Comparison of ENCODE assay signal across 29 cellular contexts in genomic region chr12:18872770-18873169, GRCh38.
DNase-seq lines count a peak whose midpoint lies in the region; ATAC-seq and TF ChIP-seq lines count a peak whose summit lies in the region.
"Had no signal": no experiment of that assay in that cellular context is flagged by ENCODE, and none has a peak within 500 bp of the region (broad histone marks: within the 10 kb centered on the region; RNA-seq: fewer than 3 reads in every experiment).

No MANE protein-coding gene starts in this region.

- no peaks in the 10 kb centered on the region for H3K27me3 ChIP-seq in CD4-positive, CD25-positive, alpha-beta regulatory T cell (ENCODE audit: control insufficient read depth, insufficient read depth, low read length)
- no peaks in the 10 kb centered on the region for H3K27me3 ChIP-seq in PC-9 (ENCODE audit: insufficient read depth, low read depth)
- H3K27me3 ChIP-seq: heart left ventricle, right lobe of liver, vagina had no signal

- H3K36me3 Mint-ChIP-seq in activated CD4-positive, alpha-beta T cell treated with anti-CD3 and anti-CD28 coated beads for 36 hours (ENCODE audit: low read depth): no peaks in the 10 kb centered on the region
- no peaks in the 10 kb centered on the region for H3K36me3 Mint-ChIP-seq in CD4-positive, CD25-positive, alpha-beta regulatory T cell
- no peaks in the 10 kb centered on the region for H3K36me3 Mint-ChIP-seq in immature natural killer cell

- H4K20me1 ChIP-seq in PC-9 (ENCODE audit: insufficient read depth): no peaks in the 10 kb centered on the region

- H3K4me1 ChIP-seq in CD4-positive, CD25-positive, alpha-beta regulatory T cell (ENCODE audit: control insufficient read depth, insufficient read depth, low read length, poor library complexity, severe bottlenecking): no peaks in the 10 kb centered on the region
- H3K4me1 ChIP-seq in PC-9 (replicated peaks; ENCODE audit: insufficient read depth): no peaks in the 10 kb centered on the region
- H3K4me1 ChIP-seq: right lobe of liver, vagina had no signal

- no peaks in the 10 kb centered on the region for H3K79me2 ChIP-seq in PC-9 (ENCODE audit: low read depth)

- no peak overlapping the region for H3K27ac ChIP-seq in CD4-positive, CD25-positive, alpha-beta regulatory T cell (ENCODE audit: insufficient read depth, low read length, poor library complexity, severe bottlenecking)
- H3K27ac ChIP-seq in PC-9: no peak overlapping the region
- H3K27ac ChIP-seq: 22Rv1, heart left ventricle, right lobe of liver, SK-N-MC, vagina had no signal

- CTCF ChIA-PET in activated CD4-positive, alpha-beta T cell treated with anti-CD3 and anti-CD28 coated beads for 36 hours (lab: Charles Lee): no interaction called here
- CTCF ChIA-PET in PC-9 (lab: Charles Lee): no interaction called here

- no peak for DNase-seq in activated CD4-positive, alpha-beta T cell treated with anti-CD3 and anti-CD28 coated beads for 36 hours
- no peak for DNase-seq in activated CD4-positive, alpha-beta T cell treated with anti-CD3 and anti-CD28 coated beads, Interleukin-2, amount 50 U/mL, for 1 hour
- peak in 1 of 3 donors; percentile 0 for DNase-seq in CD4-positive, CD25-positive, alpha-beta regulatory T cell
- DNase-seq in PC-9 (no peak), immature natural killer cell (no peak), NCI-H2227 treated with DMSO at 0.1 percent for 48 hours (lab: John Stamatoyannopoulos, UW) (no peak), HuH-7 (ENCODE audit: low spot score) (no peak), NCI-H2107 (lab: John Stamatoyannopoulos, UW) (no peak)
- DNase-seq: activated CD4-positive, alpha-beta T cell treated with anti-CD3 and anti-CD28 coated beads for 4 hours; caudate nucleus; DMS79; endodermal cell; GDM1; heart left ventricle; kidney glomerular epithelial cell; MV-4-11; NCI-H1436 treated with DMSO at 0.1 percent for 48 hours; OCI-M1; right lobe of liver; stimulated activated naive CD8-positive, alpha-beta T cell treated with anti-CD3 and anti-CD28 coated beads, Interleukin-15, Interleukin-2, amounts not matched to agents 100 U/mL and 50 U/mL, for 24 hours had no signal

- no peaks in the 10 kb centered on the region for H3K9me2 ChIP-seq in PC-9 (ENCODE audit: insufficient read depth)

- 0 out of 2 replicates have a peak overlapping the region, but pooled peaks have one; percentile 21 for H2AFZ ChIP-seq in PC-9

- peak overlapping the region; percentile 49 for H3K27ac Mint-ChIP-seq in activated CD4-positive, alpha-beta T cell treated with anti-CD3 and anti-CD28 coated beads for 36 hours
- H3K27ac Mint-ChIP-seq in CD4-positive, CD25-positive, alpha-beta regulatory T cell: no peak overlapping the region
- H3K27ac Mint-ChIP-seq in immature natural killer cell: no peak overlapping the region
- H3K27ac Mint-ChIP-seq: activated T-helper 2 cell treated with anti-CD3 and anti-CD28 coated beads, Interferon-gamma antibody, Interleukin-2, Interleukin-4, amounts not matched to agents 10 μg/mL and 5 μg/mL and 100 μg/mL, durations not matched to agents 14 hours and 24 hours and 36 hours; endodermal cell; progenitor cell of endocrine pancreas; T-helper 1 cell treated with Interleukin-12 subunit alpha and Interleukin-12 subunit beta and Interleukin-4 antibody, amounts not matched to agents 30 μg/mL and 1 μg/mL, for 36 hours had no signal

- BruUV-seq in PC-9 (replicated peaks; lab: Mats Ljungman, UMichigan): no TSS peak

- no peaks in the 10 kb centered on the region for H3F3A ChIP-seq in PC-9 (ENCODE audit: insufficient read depth, low read depth)

- peaks cover 2% of the 10 kb centered on the region for H3K9me3 Mint-ChIP-seq in activated CD4-positive, alpha-beta T cell treated with anti-CD3 and anti-CD28 coated beads for 36 hours (ENCODE audit: low read depth)
- H3K9me3 Mint-ChIP-seq in CD4-positive, CD25-positive, alpha-beta regulatory T cell: peaks cover 0 to 6% (median 4%) of the 10 kb centered on the region in 7 donors
- peaks cover 0 to 2% (median 0%) of the 10 kb centered on the region in 6 donors for H3K9me3 Mint-ChIP-seq in immature natural killer cell
- H3K9me3 Mint-ChIP-seq: T-helper 1 cell treated with Interleukin-12 subunit alpha and Interleukin-12 subunit beta and Interleukin-4 antibody, amounts not matched to agents 30 μg/mL and 1 μg/mL, for 36 hours had no signal

- H3K9me3 ChIP-seq in CD4-positive, CD25-positive, alpha-beta regulatory T cell (ENCODE audit: control insufficient read depth in 2 of 2, low read length in 2 of 2): no peaks in the 10 kb centered on the region
- no peaks in the 10 kb centered on the region for H3K9me3 ChIP-seq in PC-9 (ENCODE audit: insufficient read depth, low read depth)
- H3K9me3 ChIP-seq: heart left ventricle, right lobe of liver, vagina had no signal

- no peaks in the 10 kb centered on the region for H3K36me3 ChIP-seq in CD4-positive, CD25-positive, alpha-beta regulatory T cell (ENCODE audit: control insufficient read depth, insufficient read depth, low read length)
- no peaks in the 10 kb centered on the region for H3K36me3 ChIP-seq in PC-9 (ENCODE audit: low read depth)
- H3K36me3 ChIP-seq: heart left ventricle, right lobe of liver, vagina had no signal

- H3K4me3 Mint-ChIP-seq in activated CD4-positive, alpha-beta T cell treated with anti-CD3 and anti-CD28 coated beads for 36 hours: peak overlapping the region; percentile 31
- no peak overlapping the region for H3K4me3 Mint-ChIP-seq in CD4-positive, CD25-positive, alpha-beta regulatory T cell
- peak overlapping the region in 3 of 5 donors; percentile 18 to 28 (median 25) for H3K4me3 Mint-ChIP-seq in immature natural killer cell
- H3K4me3 Mint-ChIP-seq: endodermal cell; T-helper 1 cell treated with Interleukin-12 subunit alpha and Interleukin-12 subunit beta and Interleukin-4 antibody, amounts not matched to agents 30 μg/mL and 1 μg/mL, for 36 hours had no signal

- peak overlapping the region; percentile 17 for H3K4me3 ChIP-seq in CD4-positive, CD25-positive, alpha-beta regulatory T cell (ENCODE audit: low read depth, low read length)
- H3K4me3 ChIP-seq in PC-9: no peak overlapping the region
- H3K4me3 ChIP-seq: heart left ventricle, lung, right lobe of liver, SK-N-MC, vagina had no signal

- intact Hi-C loops in activated CD4-positive, alpha-beta T cell treated with anti-CD3 and anti-CD28 coated beads for 36 hours (cut with DNase I, micrococcal nuclease): loop anchor here in 1 of 2 experiments (5.0 kb wide), 1 partner anchor 680 kb away; no protein-coding TSS in a partner anchor
- intact Hi-C loops in PC-9 (cut with micrococcal nuclease; ENCODE audit: unreplicated experiment): no loop called here

- peak; percentile 55 for ATAC-seq in activated CD4-positive, alpha-beta T cell treated with anti-CD3 and anti-CD28 coated beads for 36 hours
- no peak for ATAC-seq in CD4-positive, CD25-positive, alpha-beta regulatory T cell (ENCODE audit: low read depth in 2 of 2)
- ATAC-seq: esophagus mucosa; HCT116; heart left ventricle; right lobe of liver; stimulated activated naive CD8-positive, alpha-beta T cell treated with anti-CD3 and anti-CD28 coated beads, Interleukin-15, Interleukin-2, amounts not matched to agents 100 U/mL and 50 U/mL, for 24 hours had no signal

- TF ChIP-seq CTCF in PC-9 (conservative IDR thresholded peaks at IDR 0.05): no peak

- H3K4me1 Mint-ChIP-seq in activated CD4-positive, alpha-beta T cell treated with anti-CD3 and anti-CD28 coated beads for 36 hours: peaks cover 19% of the 10 kb centered on the region
- no peaks in the 10 kb centered on the region for H3K4me1 Mint-ChIP-seq in CD4-positive, CD25-positive, alpha-beta regulatory T cell
- H3K4me1 Mint-ChIP-seq in immature natural killer cell: no peaks in the 10 kb centered on the region

- H3K4me2 ChIP-seq in PC-9: no peak overlapping the region

- POLR2A ChIA-PET in activated CD4-positive, alpha-beta T cell treated with anti-CD3 and anti-CD28 coated beads for 36 hours (lab: Charles Lee): no interaction called here
- POLR2A ChIA-PET in PC-9 (lab: Charles Lee; ENCODE audit: unreplicated experiment): no interaction called here

- H3K27me3 Mint-ChIP-seq in activated CD4-positive, alpha-beta T cell treated with anti-CD3 and anti-CD28 coated beads for 36 hours: peaks cover 2% of the 10 kb centered on the region
- no peaks in the 10 kb centered on the region for H3K27me3 Mint-ChIP-seq in CD4-positive, CD25-positive, alpha-beta regulatory T cell
- H3K27me3 Mint-ChIP-seq in immature natural killer cell (ENCODE audit: low read depth in 3 of 3): no peaks in the 10 kb centered on the region

Comparison
In these comparisons a context has a peak if more than half of its experiments do, and no peak if none do; other contexts are left out.
1. H3K4me3 Mint-ChIP-seq: peak in activated CD4-positive, alpha-beta T cell treated with anti-CD3 and anti-CD28 coated beads for 36 hours (single experiment) and immature natural killer cell (3 of 5); none in CD4-positive, CD25-positive, alpha-beta regulatory T cell (0 of 4).